14 cellular contexts compared by ENCODE assay signal in genomic region chr4:47198791-47199190, GRCh38.
A peak's percentile ranks its signal among the peaks of the same experiment; 100 is the strongest.
DNase-seq lines count a peak whose midpoint lies in the region; TF ChIP-seq lines count a peak whose summit lies in the region.
"Had no signal": no experiment of that assay in that cellular context is flagged by ENCODE, and none has a peak within 500 bp of the region (broad histone marks: within the 10 kb centered on the region; RNA-seq: fewer than 3 reads in every experiment).

No MANE protein-coding gene starts in this region.

- no peaks in the 10 kb centered on the region for H3K36me3 ChIP-seq in BE2C
- H3K36me3 ChIP-seq in Caco-2 (ENCODE audit: control insufficient read depth, insufficient read depth, low read length), result no peaks in the 10 kb centered on the region
- H3K36me3 ChIP-seq: BLaER1 had no signal

- no peaks in the 10 kb centered on the region for H4K20me1 ChIP-seq in H9 (ENCODE audit: control insufficient read depth, insufficient read depth, insufficient read length)
- H4K20me1 ChIP-seq: BLaER1 had no signal

- H2BK120ac ChIP-seq in H9 (ENCODE audit: low read depth, low read length, poor library complexity, severe bottlenecking), result no peak overlapping the region

- no peak overlapping the region for H3K4me2 ChIP-seq in H9 (ENCODE audit: insufficient read depth, insufficient read length, low read length)
- H3K4me2 ChIP-seq: A549, BLaER1 had no signal

- H3K9me3 Mint-ChIP-seq in H9 (no peaks in the 10 kb centered on the region), nephron progenitor cell (no peaks in the 10 kb centered on the region), Caco-2 (ENCODE audit: unreplicated experiment) (no peaks in the 10 kb centered on the region)
- H3K9me3 Mint-ChIP-seq: CD8-positive, alpha-beta memory T cell had no signal

- no CpG with 5 or more reads among the region's 5 CpGs for WGBS in H9 (ENCODE audit: extremely low coverage, insufficient read length, low lambda C conversion rate)

- H4K91ac ChIP-seq in H9 (ENCODE audit: insufficient read length, low read depth, low read length), result no peak overlapping the region

- no peaks in the 10 kb centered on the region for H3K4me1 ChIP-seq in BE2C
- no peaks in the 10 kb centered on the region for H3K4me1 ChIP-seq in H9 (ENCODE audit: insufficient read depth, low read length)
- H3K4me1 ChIP-seq in Caco-2, result 0 out of 2 replicates have a peak, but pooled peaks cover 3% of the 10 kb centered on the region
- H3K4me1 ChIP-seq: A549, BLaER1 had no signal

- no peak overlapping the region for H3K18ac ChIP-seq in H9 (ENCODE audit: insufficient read length, low read depth, low read length)

- TF ChIP-seq CTCF in BE2C (IDR thresholded peaks at IDR 0.05; ENCODE audit: low read depth, low read length) (no peak), H9 (conservative IDR thresholded peaks at IDR 0.05) (no peak), nephron progenitor cell (IDR thresholded peaks at IDR 0.05) (no peak), Caco-2 (IDR thresholded peaks at IDR 0.05; ENCODE audit: insufficient read depth in 1 of 2, low read depth in 1 of 2, low read length in 1 of 2, severe bottlenecking in 1 of 2, unreplicated experiment in 1 of 2) (no peak)

- no peak overlapping the region for H3K23ac ChIP-seq in H9 (ENCODE audit: insufficient read length, low read depth, low read length)

- intact Hi-C loops in Caco-2 (cut with micrococcal nuclease; ENCODE audit: unreplicated experiment), result no loop called here

- H3K9me3 ChIP-seq in BE2C, result no peaks in the 10 kb centered on the region
- H3K9me3 ChIP-seq in H9 (ENCODE audit: control insufficient read depth, low read depth, low read length), result no peaks in the 10 kb centered on the region
- no peaks in the 10 kb centered on the region for H3K9me3 ChIP-seq in Caco-2
- H3K9me3 ChIP-seq: A549, BLaER1 had no signal

- no peak overlapping the region for H4K5ac ChIP-seq in H9 (ENCODE audit: insufficient read length, low read depth, low read length)

- H3K14ac ChIP-seq in H9 (ENCODE audit: insufficient read depth, low read length), result no peak overlapping the region

- H3K9ac ChIP-seq in H9 (ENCODE audit: extremely low read depth, insufficient read length, low read length), result no peak overlapping the region
- H3K9ac ChIP-seq: BLaER1, GM23248 had no signal

- H2AK5ac ChIP-seq in H9 (ENCODE audit: insufficient read length, low read length), result no peak overlapping the region

- H3K56ac ChIP-seq in H9 (ENCODE audit: insufficient read length, low read depth, low read length), result no peak overlapping the region

- no peak overlapping the region for H2AFZ ChIP-seq in H9 (ENCODE audit: low read length)
- H2AFZ ChIP-seq: GM23248 had no signal

- no peaks in the 10 kb centered on the region for H3K79me2 ChIP-seq in H9 (ENCODE audit: insufficient read depth, low read length)

- H4K8ac ChIP-seq in H9 (replicated peaks; ENCODE audit: insufficient read length, low read depth, low read length), result no peak overlapping the region

- no peaks in the 10 kb centered on the region for H3K23me2 ChIP-seq in H9 (ENCODE audit: insufficient read length, low read depth, low read length, poor library complexity, severe bottlenecking)

- no peaks in the 10 kb centered on the region; a peak in 1 of 7 replicates for H3K36me3 Mint-ChIP-seq in H9 (ENCODE audit: insufficient read depth in 1 of 3, low read depth in 3 of 3)
- H3K36me3 Mint-ChIP-seq in nephron progenitor cell (ENCODE audit: low read depth), result no peaks in the 10 kb centered on the region
- H3K36me3 Mint-ChIP-seq in Caco-2 (ENCODE audit: insufficient read depth, unreplicated experiment), result no peaks in the 10 kb centered on the region
- H3K36me3 Mint-ChIP-seq: CD8-positive, alpha-beta memory T cell had no signal

- H3K27ac ChIP-seq in H9 (ENCODE audit: insufficient read length, low read depth, low read length), result no peak overlapping the region
- H3K27ac ChIP-seq: A549, BLaER1, GM23248 had no signal

- no TSS peak for BruUV-seq in Caco-2 (replicated peaks; lab: Mats Ljungman, UMichigan)

- POLR2A ChIA-PET in Caco-2 (lab: Charles Lee), result no interaction called here

- no peak overlapping the region for H3K4me3 ChIP-seq in BE2C (ENCODE audit: low read depth, low read length)
- H3K4me3 ChIP-seq in Caco-2 (ENCODE audit: low read depth, low read length), result no peak overlapping the region
- H3K4me3 ChIP-seq: A549, BLaER1, GM12878, GM23248 had no signal

- H3K27me3 Mint-ChIP-seq in H9 (ENCODE audit: low read depth), result no peaks in the 10 kb centered on the region
- H3K27me3 Mint-ChIP-seq in nephron progenitor cell (ENCODE audit: low read depth, poor library complexity), result peaks cover 3% of the 10 kb centered on the region
- H3K27me3 Mint-ChIP-seq in Caco-2 (ENCODE audit: insufficient read depth, unreplicated experiment), result no peaks in the 10 kb centered on the region

- H3K27me3 ChIP-seq in BE2C, result no peaks in the 10 kb centered on the region
- no peaks in the 10 kb centered on the region for H3K27me3 ChIP-seq in H9 (ENCODE audit: insufficient read depth, low read length)
- H3K27me3 ChIP-seq in Caco-2 (replicated peaks; ENCODE audit: control insufficient read depth, insufficient read depth, low read length), result no peaks in the 10 kb centered on the region
- H3K27me3 ChIP-seq: BLaER1 had no signal

- peak; percentile 6 for DNase-seq in BE2C
- DNase-seq in H9, result no peak
- DNase-seq in OCI-M1 (lab: John Stamatoyannopoulos, UW), result peak; percentile 50
- DNase-seq in nephron progenitor cell, result no peak
- no peak for DNase-seq in middle frontal gyrus (ENCODE audit: extremely low spot score, low spot score)
- no peak for DNase-seq in Caco-2
- DNase-seq: CD8-positive, alpha-beta memory T cell; DMS79; GM23248; H7; IMR-90 had no signal

- H2BK12ac ChIP-seq in H9 (ENCODE audit: insufficient read length, low read depth, low read length), result no peak overlapping the region

- H3K4me1 Mint-ChIP-seq in H9, result peaks cover 2 to 9% of the 10 kb centered on the region in 2 experiments
- peaks cover 6% of the 10 kb centered on the region for H3K4me1 Mint-ChIP-seq in nephron progenitor cell
- H3K4me1 Mint-ChIP-seq in Caco-2 (ENCODE audit: low read depth, unreplicated experiment), result no peaks in the 10 kb centered on the region
- H3K4me1 Mint-ChIP-seq: CD8-positive, alpha-beta memory T cell had no signal

- no peak overlapping the region for H2BK5ac ChIP-seq in H9 (ENCODE audit: insufficient read length, low read length)

- H2BK15ac ChIP-seq in H9 (ENCODE audit: low read depth, low read length), result no peak overlapping the region

- H2BK20ac ChIP-seq in H9 (ENCODE audit: low read depth, low read length, poor library complexity, severe bottlenecking), result no peak overlapping the region

- H3K4me3 Mint-ChIP-seq in H9 (no peak overlapping the region), nephron progenitor cell (no peak overlapping the region), Caco-2 (ENCODE audit: unreplicated experiment) (no peak overlapping the region)
- H3K4me3 Mint-ChIP-seq: CD8-positive, alpha-beta memory T cell had no signal

- no peak overlapping the region for H3T11ph ChIP-seq in H9 (ENCODE audit: low read length)

- H3K27ac Mint-ChIP-seq in H9 (peak overlapping the region in 2 of 3 experiments; percentile 24 to 81; a peak in 3 of 7 replicates), nephron progenitor cell (peak overlapping the region; percentile 41), Caco-2 (ENCODE audit: unreplicated experiment) (no peak overlapping the region)
- H3K27ac Mint-ChIP-seq: CD8-positive, alpha-beta memory T cell had no signal

- H3K4ac ChIP-seq in H9 (ENCODE audit: low read depth, low read length), result no peak overlapping the region

- H3K79me1 ChIP-seq in H9 (ENCODE audit: insufficient read depth, low read depth, low read length, poor library complexity, severe bottlenecking), result no peaks in the 10 kb centered on the region

- CTCF ChIA-PET in Caco-2 (lab: Charles Lee), result no interaction called here

Comparison
In these comparisons a context has a peak if more than half of its experiments do, and no peak if none do; other contexts are left out.
1. DNase-seq: peak in BE2C (single experiment) and OCI-M1 (single experiment); none in H9 (single experiment), nephron progenitor cell (single experiment), middle frontal gyrus (single experiment) and Caco-2 (0 of 2).